Comparison of ENCODE assay signal across 1 cellular context in genomic region chr1:6347641-6348487, GRCh38.
TF ChIP-seq lines count a peak whose summit lies in the region.

No MANE protein-coding gene starts in this region.

TF ChIP-seq in H1, 55 proteins besides CTCF, POLR2A, EP300 and RAD21:
- TF ChIP-seq TAF1 (IDR thresholded peaks at IDR 0.05; ENCODE audit: low read depth, low read length) (no peak), CBX8 (IDR thresholded peaks at IDR 0.05; ENCODE audit: borderline replicate concordance, low read depth, low read length) (no peak), POLR2AphosphoS5 (IDR thresholded peaks at IDR 0.05; ENCODE audit: low read depth, low read length) (no peak), HDAC2 (IDR thresholded peaks at IDR 0.05; ENCODE audit: borderline replicate concordance in 1 of 2, low read depth in 2 of 2, low read length in 2 of 2) (no peak), GABPA (IDR thresholded peaks at IDR 0.05; ENCODE audit: borderline replicate concordance, insufficient read depth, low read length) (no peak), CHD1 (IDR thresholded peaks at IDR 0.05; ENCODE audit: low read depth, low read length) (no peak)
